In the genomic region with DNA sequence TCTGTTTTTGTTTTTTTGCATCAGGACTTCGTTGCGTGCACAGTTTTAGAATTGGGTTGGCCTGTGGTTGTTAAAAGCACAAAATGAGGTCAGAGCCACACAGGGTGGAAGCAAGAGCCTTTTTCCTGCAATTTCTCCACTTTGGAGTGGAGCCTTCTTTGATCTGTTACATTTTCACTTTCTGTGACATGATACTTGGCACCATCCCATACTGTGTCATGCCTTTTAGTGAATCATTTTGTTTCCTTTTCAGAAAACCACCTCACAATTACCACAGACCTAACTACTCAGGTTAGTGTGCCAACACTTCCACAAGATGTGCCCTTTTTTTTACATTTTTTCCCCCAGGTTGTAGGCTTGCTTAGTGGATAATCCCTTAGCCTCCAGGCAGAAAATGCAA, we compare ENCODE assay signal across 9 cellular contexts. TPM values are rescaled to one million over a fixed set of nuclear protein-coding genes. Genes with fewer than 3 reads are reported as not detected.
DNase-seq lines count a peak whose midpoint lies in the region; ATAC-seq and TF ChIP-seq lines count a peak whose summit lies in the region.
"Had no signal": no experiment of that assay in that cellular context is flagged by ENCODE, and none has a peak within 500 bp of the region (broad histone marks: within the 10 kb centered on the region; RNA-seq: fewer than 3 reads in every experiment).

No MANE protein-coding gene starts in this region.

- H3K4me1 Mint-ChIP-seq in activated CD4-positive, alpha-beta T cell treated with anti-CD3 and anti-CD28 coated beads, Interleukin-2, amount 10 ng/mL, durations not matched to agents 7 days and 5 days, result peaks cover 18% of the 10 kb centered on the region
- no peaks in the 10 kb centered on the region for H3K4me1 Mint-ChIP-seq in endothelial cell (ENCODE audit: unreplicated experiment)

- H3K36me3 ChIP-seq in SJCRH30, result peaks cover 6% of the 10 kb centered on the region; the same call in 1 of the 2 replicates

- POLR2A ChIA-PET in activated CD4-positive, alpha-beta T cell treated with anti-CD3 and anti-CD28 coated beads, Interleukin-2, amount 10 ng/mL, durations not matched to agents 7 days and 5 days (lab: Charles Lee), result no interaction called here

- ATAC-seq in HG03135 (IDR thresholded peaks at IDR 0.05; ENCODE audit: unreplicated experiment), result no peak

- peak; percentile 31 for DNase-seq in activated CD4-positive, alpha-beta T cell treated with anti-CD3 and anti-CD28 coated beads, Interleukin-2, amount 10 ng/mL, durations not matched to agents 7 days and 5 days
- no peak for DNase-seq in activated CD4-positive, alpha-beta T cell treated with anti-CD3 and anti-CD28 coated beads, Interleukin-2, amount 50 U/mL, for 1 hour
- DNase-seq in SJCRH30 (peak in 1 of 2 experiments; percentile 60), endothelial cell (ENCODE audit: low spot score) (no peak), skeletal muscle cell (ENCODE audit: low read depth) (peak; percentile 20), NCI-H2227 (lab: John Stamatoyannopoulos, UW; ENCODE audit: unreplicated experiment) (no peak), NCI-H2107 treated with DMSO at 0.1 percent for 48 hours (lab: John Stamatoyannopoulos, UW; ENCODE audit: unreplicated experiment) (no peak)
- DNase-seq: T-helper 9 cell had no signal

- H3K9me3 ChIP-seq in SJCRH30 (replicated peaks), result peaks cover 14% of the 10 kb centered on the region

- peaks cover 18% of the 10 kb centered on the region for H3K4me1 ChIP-seq in SJCRH30

- no peak overlapping the region for H3K4me3 ChIP-seq in SJCRH30
- H3K4me3 ChIP-seq in skeletal muscle cell (ENCODE audit: low read depth, low read length), result no peak overlapping the region

- H3K4me3 Mint-ChIP-seq in activated CD4-positive, alpha-beta T cell treated with anti-CD3 and anti-CD28 coated beads, Interleukin-2, amount 10 ng/mL, durations not matched to agents 7 days and 5 days, result no peak overlapping the region
- H3K4me3 Mint-ChIP-seq in endothelial cell (ENCODE audit: unreplicated experiment), result peak overlapping the region; percentile 33

- no peaks in the 10 kb centered on the region for H3K27me3 ChIP-seq in SJCRH30

- TF ChIP-seq CTCF in endothelial cell (IDR thresholded peaks at IDR 0.05; ENCODE audit: unreplicated experiment), result no peak

- H3K27ac ChIP-seq in SJCRH30, result 0 out of 2 replicates have a peak overlapping the region, but pooled peaks have one; percentile 25

- H3K36me3 Mint-ChIP-seq in activated CD4-positive, alpha-beta T cell treated with anti-CD3 and anti-CD28 coated beads, Interleukin-2, amount 10 ng/mL, durations not matched to agents 7 days and 5 days (ENCODE audit: low read depth), result no peaks in the 10 kb centered on the region
- peaks cover 20% of the 10 kb centered on the region for H3K36me3 Mint-ChIP-seq in endothelial cell (ENCODE audit: low read depth, unreplicated experiment)

- CTCF ChIA-PET in activated CD4-positive, alpha-beta T cell treated with anti-CD3 and anti-CD28 coated beads, Interleukin-2, amount 10 ng/mL, durations not matched to agents 7 days and 5 days (lab: Charles Lee), result interaction anchor here (0.8 to 1.3 kb wide), 2 partner anchors 34 to 1138 kb away, joined by 5 to 6 read pairs; no protein-coding TSS in a partner anchor

- H3K9me3 Mint-ChIP-seq in activated CD4-positive, alpha-beta T cell treated with anti-CD3 and anti-CD28 coated beads, Interleukin-2, amount 10 ng/mL, durations not matched to agents 7 days and 5 days, result peaks cover 2% of the 10 kb centered on the region
- no peaks in the 10 kb centered on the region for H3K9me3 Mint-ChIP-seq in endothelial cell (ENCODE audit: unreplicated experiment)

- H3K27ac Mint-ChIP-seq in activated CD4-positive, alpha-beta T cell treated with anti-CD3 and anti-CD28 coated beads, Interleukin-2, amount 10 ng/mL, durations not matched to agents 7 days and 5 days, result peak overlapping the region; percentile 54
- H3K27ac Mint-ChIP-seq in endothelial cell (ENCODE audit: unreplicated experiment), result no peak overlapping the region

- H3K27me3 Mint-ChIP-seq in activated CD4-positive, alpha-beta T cell treated with anti-CD3 and anti-CD28 coated beads, Interleukin-2, amount 10 ng/mL, durations not matched to agents 7 days and 5 days, result peaks cover 12% of the 10 kb centered on the region
- H3K27me3 Mint-ChIP-seq in endothelial cell (ENCODE audit: unreplicated experiment), result peaks cover 2% of the 10 kb centered on the region

RNA-seq across cellular contexts. Expression of a gene that starts 32.5 kb away (rescaled TPM):
- under 1 TPM; 0.20 to 0.21 TPM for total RNA-seq in activated CD4-positive, alpha-beta T cell treated with anti-CD3 and anti-CD28 coated beads, Interleukin-2, amount 10 ng/mL, durations not matched to agents 7 days and 5 days
- 6.7 and 6.8 TPM in 2 replicates for total RNA-seq in SJCRH30 (2014; rRNA removed; shearing (Covaris generic))
- total RNA-seq in endothelial cell (ENCODE audit: unreplicated experiment), result 12.3 TPM

RNA-seq across cellular contexts. Expression of a gene that starts 46.9 kb away (rescaled TPM):
- total RNA-seq in activated CD4-positive, alpha-beta T cell treated with anti-CD3 and anti-CD28 coated beads, Interleukin-2, amount 10 ng/mL, durations not matched to agents 7 days and 5 days, result 10 to 100 TPM; 55.1 to 62.9 TPM
- 102 and 107 TPM in 2 replicates for total RNA-seq in SJCRH30 (2014; rRNA removed; shearing (Covaris generic))
- total RNA-seq in endothelial cell (ENCODE audit: unreplicated experiment), result 44.3 TPM

Comparison
In these comparisons a context has a peak if more than half of its experiments do, and no peak if none do; other contexts are left out.
1. DNase-seq: peak in activated CD4-positive, alpha-beta T cell treated with anti-CD3 and anti-CD28 coated beads, Interleukin-2, amount 10 ng/mL, durations not matched to agents 7 days and 5 days (single experiment) and skeletal muscle cell (single experiment); none in activated CD4-positive, alpha-beta T cell treated with anti-CD3 and anti-CD28 coated beads, Interleukin-2, amount 50 U/mL, for 1 hour (single experiment), endothelial cell (single experiment), NCI-H2227 (single experiment) and NCI-H2107 treated with DMSO at 0.1 percent for 48 hours (single experiment).